In genomic region chr1:147591993-147592392, GRCh38 we compare ENCODE assay signal across 18 cellular contexts. TPM values are rescaled to one million over a fixed set of nuclear protein-coding genes. Genes with fewer than 3 reads are reported as not detected.
A peak's percentile ranks its signal among the peaks of the same experiment; 100 is the strongest.
DNase-seq lines count a peak whose midpoint lies in the region; ATAC-seq, FAIRE-seq and TF ChIP-seq lines count a peak whose summit lies in the region.
"Had no signal": no experiment of that assay in that cellular context is flagged by ENCODE, and none has a peak within 500 bp of the region (broad histone marks: within the 10 kb centered on the region; RNA-seq: fewer than 3 reads in every experiment).

No MANE protein-coding gene starts in this region.

- H3K79me2 ChIP-seq in neural progenitor cell (ENCODE audit: low read depth), result peaks cover 95% of the 10 kb centered on the region

- H3K9me3 ChIP-seq in body of pancreas, result no peaks in the 10 kb centered on the region
- H3K9me3 ChIP-seq in gastrocnemius medialis, result no peaks in the 10 kb centered on the region
- no peaks in the 10 kb centered on the region for H3K9me3 ChIP-seq in neural progenitor cell (ENCODE audit: low read depth)
- H3K9me3 ChIP-seq: BE2C had no signal

- no peak overlapping the region for H3K4me2 ChIP-seq in neural progenitor cell

- H3K4me3 ChIP-seq in body of pancreas (no peak overlapping the region), gastrocnemius medialis (no peak overlapping the region), neural progenitor cell (no peak overlapping the region)

- H3K4me1 Mint-ChIP-seq in neural progenitor cell, result peaks cover 8% of the 10 kb centered on the region

- DNase-seq in GM12891 (ENCODE audit: insufficient read length, low spot score) (no peak), body of pancreas (no peak), myocyte (ENCODE audit: low read depth) (peak; percentile 8), gastrocnemius medialis (no peak), neural progenitor cell (ENCODE audit: low spot score) (no peak), NCI-H69 (lab: John Stamatoyannopoulos, UW) (no peak), mesenteric fat pad (ENCODE audit: low spot score) (no peak)
- DNase-seq: ACHN; BE2C; Caco-2; CD4-positive, alpha-beta T cell; DMS153; DMS79; GDM1; H9 had no signal

- no peak for TF ChIP-seq CTCF in body of pancreas (IDR thresholded peaks at IDR 0.05)
- TF ChIP-seq CTCF in gastrocnemius medialis (IDR thresholded peaks at IDR 0.05 in 4 of 5, conservative IDR thresholded peaks at IDR 0.05 in 1 of 5), result no peak
- no peak for TF ChIP-seq CTCF in neural progenitor cell (IDR thresholded peaks at IDR 0.05)

- H3K36me3 ChIP-seq in body of pancreas (replicated peaks in 1 of 2; ENCODE audit: insufficient read depth in 1 of 2, low read depth in 2 of 2) (no peaks in the 10 kb centered on the region), gastrocnemius medialis (no peaks in the 10 kb centered on the region), neural progenitor cell (no peaks in the 10 kb centered on the region)
- H3K36me3 ChIP-seq: BE2C had no signal

- H3K4me3 Mint-ChIP-seq in neural progenitor cell, result no peak overlapping the region
- H3K4me3 Mint-ChIP-seq: CD4-positive, alpha-beta T cell; H9 had no signal

- no peak overlapping the region for H3K27ac Mint-ChIP-seq in neural progenitor cell
- H3K27ac Mint-ChIP-seq: CD4-positive, alpha-beta T cell had no signal

- in situ Hi-C loops in gastrocnemius medialis (cut with MboI; ENCODE audit: low sequenced_read_pairs in 4 of 4), result loop anchor here in 1 of 4 donors (10.0 kb wide), 1 partner anchor 47 kb away; the partner anchor contains the start of gene BCL9

- H3K4me1 ChIP-seq in body of pancreas (peaks cover 15% of the 10 kb centered on the region), gastrocnemius medialis (peaks cover 15 to 19% of the 10 kb centered on the region in 2 donors), neural progenitor cell (peaks cover 10% of the 10 kb centered on the region)
- H3K4me1 ChIP-seq: BE2C had no signal

- H3K27ac ChIP-seq in body of pancreas (no peak overlapping the region), gastrocnemius medialis (peak overlapping the region in 2 of 4 donors; percentile 14 to 22), neural progenitor cell (no peak overlapping the region)
- H3K27ac ChIP-seq: C4-2B had no signal

- ATAC-seq in body of pancreas, result peak; percentile 30
- ATAC-seq in gastrocnemius medialis, result peak; percentile 30 to 67

- H2AFZ ChIP-seq in neural progenitor cell (replicated peaks), result no peak overlapping the region

- intact Hi-C loops in body of pancreas (cut with DNase I) (no loop called here), gastrocnemius medialis (cut with DNase I; ENCODE audit: low total_unique reads) (no loop called here)

- peaks cover 11% of the 10 kb centered on the region for H3K36me3 Mint-ChIP-seq in neural progenitor cell

- no peak overlapping the region for H3K9ac ChIP-seq in neural progenitor cell

- TF ChIP-seq POLR2A in GM12891 (IDR thresholded peaks at IDR 0.05; ENCODE audit: low read depth, low read length), result no peak
- no peak for TF ChIP-seq POLR2A in body of pancreas (IDR thresholded peaks at IDR 0.05)
- no peak for TF ChIP-seq POLR2A in gastrocnemius medialis (IDR thresholded peaks at IDR 0.05)

- WGBS in body of pancreas, 2 donors, result 5 to 23% methylated on average over 1 of the region's 1 CpG

- H3K27me3 Mint-ChIP-seq in neural progenitor cell (ENCODE audit: insufficient read depth, low read depth), result no peaks in the 10 kb centered on the region
- H3K27me3 Mint-ChIP-seq: CD4-positive, alpha-beta T cell had no signal

- no peaks in the 10 kb centered on the region for H3K9me3 Mint-ChIP-seq in neural progenitor cell
- H3K9me3 Mint-ChIP-seq: CD4-positive, alpha-beta T cell; H9 had no signal

- H3K27me3 ChIP-seq in body of pancreas, result no peaks in the 10 kb centered on the region
- no peaks in the 10 kb centered on the region for H3K27me3 ChIP-seq in gastrocnemius medialis
- no peaks in the 10 kb centered on the region for H3K27me3 ChIP-seq in neural progenitor cell
- H3K27me3 ChIP-seq: BE2C had no signal

- peaks cover 10% of the 10 kb centered on the region for H3F3A ChIP-seq in neural progenitor cell (ENCODE audit: low read depth)

- FAIRE-seq in GM12891 (lab: Jason Lieb, UNC), result peak; percentile 23
- FAIRE-seq: A204.1, H1 had no signal

- peaks cover 61% of the 10 kb centered on the region for H4K20me1 ChIP-seq in neural progenitor cell (ENCODE audit: low read depth)

TF ChIP-seq in GM12891, 5 proteins besides CTCF, POLR2A, EP300 and RAD21:
- TF ChIP-seq POU2F2 (IDR thresholded peaks at IDR 0.05; ENCODE audit: low read depth, low read length) (no peak), SPI1 (IDR thresholded peaks at IDR 0.05; ENCODE audit: low read depth, low read length) (no peak), PAX5 (IDR thresholded peaks at IDR 0.05; ENCODE audit: insufficient read depth, low read length, severe bottlenecking) (no peak), POLR2AphosphoS5 (IDR thresholded peaks at IDR 0.05; ENCODE audit: low read depth, low read length) (no peak), TAF1 (IDR thresholded peaks at IDR 0.05; ENCODE audit: low read depth, low read length) (no peak)

RNA-seq across cellular contexts. Expression of gene BCL9, which starts 50.7 kb away (rescaled TPM):
- polyA plus RNA-seq in GM12891 (2012; ENCODE audit: low read depth, missing spikeins), result 7.4 TPM
- total RNA-seq in body of pancreas, result 1 to 10 TPM; 5.9 to 8.0 TPM
- 3.5 and 7.3 TPM in 2 replicates for total RNA-seq in myocyte
- 6.3 TPM for polyA plus RNA-seq in myocyte (2012)
- total RNA-seq in gastrocnemius medialis, result 10 to 100 TPM in 2 of 4 donors, 1 to 10 TPM in 1, under 1 TPM in 1; 0.76 to 15.6 (median 8.0) TPM
- 48.7 and 61.1 TPM in 2 replicates for total RNA-seq in neural progenitor cell (ENCODE audit: low replicate concordance)
- total RNA-seq in mesenteric fat pad, result 10.9 TPM
